Comparison of ENCODE assay signal across 1 cellular context in the genomic region with DNA sequence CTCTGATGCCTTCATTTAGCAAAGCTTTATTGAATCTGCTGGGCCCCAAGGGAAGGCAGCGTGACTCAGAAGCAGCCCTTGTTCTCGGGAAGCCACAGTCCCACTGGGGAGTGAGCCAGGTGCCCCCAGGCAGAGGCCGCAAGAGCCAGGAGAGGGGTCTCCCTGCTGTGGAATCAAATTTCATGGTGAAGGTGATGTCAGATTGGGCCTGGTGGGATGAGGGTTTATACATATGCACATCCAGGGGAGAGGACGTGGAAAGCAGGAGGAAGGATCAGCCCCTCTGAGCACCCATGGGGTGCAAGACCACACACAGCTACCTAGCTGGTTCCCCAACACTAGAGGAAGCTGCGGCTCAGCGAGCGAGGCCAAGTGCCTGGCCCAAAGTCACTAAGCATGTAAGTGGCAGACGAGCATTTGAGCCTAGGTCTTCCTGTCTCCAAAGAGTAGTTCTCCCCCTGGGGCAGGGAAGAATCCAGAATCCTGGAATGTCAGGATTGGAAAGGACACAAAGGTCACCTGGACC.
TF ChIP-seq lines count a peak whose summit lies in the region.

No MANE protein-coding gene starts in this region.

TF ChIP-seq in WTC11, 78 proteins besides CTCF, POLR2A, EP300 and RAD21:
- TF ChIP-seq, protein P1, sequence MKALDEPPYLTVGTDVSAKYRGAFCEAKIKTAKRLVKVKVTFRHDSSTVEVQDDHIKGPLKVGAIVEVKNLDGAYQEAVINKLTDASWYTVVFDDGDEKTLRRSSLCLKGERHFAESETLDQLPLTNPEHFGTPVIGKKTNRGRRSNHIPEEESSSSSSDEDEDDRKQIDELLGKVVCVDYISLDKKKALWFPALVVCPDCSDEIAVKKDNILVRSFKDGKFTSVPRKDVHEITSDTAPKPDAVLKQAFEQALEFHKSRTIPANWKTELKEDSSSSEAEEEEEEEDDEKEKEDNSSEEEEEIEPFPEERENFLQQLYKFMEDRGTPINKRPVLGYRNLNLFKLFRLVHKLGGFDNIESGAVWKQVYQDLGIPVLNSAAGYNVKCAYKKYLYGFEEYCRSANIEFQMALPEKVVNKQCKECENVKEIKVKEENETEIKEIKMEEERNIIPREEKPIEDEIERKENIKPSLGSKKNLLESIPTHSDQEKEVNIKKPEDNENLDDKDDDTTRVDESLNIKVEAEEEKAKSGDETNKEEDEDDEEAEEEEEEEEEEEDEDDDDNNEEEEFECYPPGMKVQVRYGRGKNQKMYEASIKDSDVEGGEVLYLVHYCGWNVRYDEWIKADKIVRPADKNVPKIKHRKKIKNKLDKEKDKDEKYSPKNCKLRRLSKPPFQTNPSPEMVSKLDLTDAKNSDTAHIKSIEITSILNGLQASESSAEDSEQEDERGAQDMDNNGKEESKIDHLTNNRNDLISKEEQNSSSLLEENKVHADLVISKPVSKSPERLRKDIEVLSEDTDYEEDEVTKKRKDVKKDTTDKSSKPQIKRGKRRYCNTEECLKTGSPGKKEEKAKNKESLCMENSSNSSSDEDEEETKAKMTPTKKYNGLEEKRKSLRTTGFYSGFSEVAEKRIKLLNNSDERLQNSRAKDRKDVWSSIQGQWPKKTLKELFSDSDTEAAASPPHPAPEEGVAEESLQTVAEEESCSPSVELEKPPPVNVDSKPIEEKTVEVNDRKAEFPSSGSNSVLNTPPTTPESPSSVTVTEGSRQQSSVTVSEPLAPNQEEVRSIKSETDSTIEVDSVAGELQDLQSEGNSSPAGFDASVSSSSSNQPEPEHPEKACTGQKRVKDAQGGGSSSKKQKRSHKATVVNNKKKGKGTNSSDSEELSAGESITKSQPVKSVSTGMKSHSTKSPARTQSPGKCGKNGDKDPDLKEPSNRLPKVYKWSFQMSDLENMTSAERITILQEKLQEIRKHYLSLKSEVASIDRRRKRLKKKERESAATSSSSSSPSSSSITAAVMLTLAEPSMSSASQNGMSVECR (CRISPR knock-in tag; IDR thresholded peaks at IDR 0.05; ENCODE audit: borderline replicate concordance): 0 out of 2 replicates have a peak, but pooled peaks have one; percentile 15
- TF ChIP-seq, protein P2, sequence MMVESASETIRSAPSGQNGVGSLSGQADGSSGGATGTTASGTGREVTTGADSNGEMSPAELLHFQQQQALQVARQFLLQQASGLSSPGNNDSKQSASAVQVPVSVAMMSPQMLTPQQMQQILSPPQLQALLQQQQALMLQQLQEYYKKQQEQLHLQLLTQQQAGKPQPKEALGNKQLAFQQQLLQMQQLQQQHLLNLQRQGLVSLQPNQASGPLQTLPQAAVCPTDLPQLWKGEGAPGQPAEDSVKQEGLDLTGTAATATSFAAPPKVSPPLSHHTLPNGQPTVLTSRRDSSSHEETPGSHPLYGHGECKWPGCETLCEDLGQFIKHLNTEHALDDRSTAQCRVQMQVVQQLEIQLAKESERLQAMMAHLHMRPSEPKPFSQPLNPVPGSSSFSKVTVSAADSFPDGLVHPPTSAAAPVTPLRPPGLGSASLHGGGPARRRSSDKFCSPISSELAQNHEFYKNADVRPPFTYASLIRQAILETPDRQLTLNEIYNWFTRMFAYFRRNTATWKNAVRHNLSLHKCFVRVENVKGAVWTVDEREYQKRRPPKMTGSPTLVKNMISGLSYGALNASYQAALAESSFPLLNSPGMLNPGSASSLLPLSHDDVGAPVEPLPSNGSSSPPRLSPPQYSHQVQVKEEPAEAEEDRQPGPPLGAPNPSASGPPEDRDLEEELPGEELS (CRISPR knock-in tag; IDR thresholded peaks at IDR 0.05): 0 out of 2 replicates have a peak, but pooled peaks have one; percentile 29
- TF ChIP-seq, protein P3, sequence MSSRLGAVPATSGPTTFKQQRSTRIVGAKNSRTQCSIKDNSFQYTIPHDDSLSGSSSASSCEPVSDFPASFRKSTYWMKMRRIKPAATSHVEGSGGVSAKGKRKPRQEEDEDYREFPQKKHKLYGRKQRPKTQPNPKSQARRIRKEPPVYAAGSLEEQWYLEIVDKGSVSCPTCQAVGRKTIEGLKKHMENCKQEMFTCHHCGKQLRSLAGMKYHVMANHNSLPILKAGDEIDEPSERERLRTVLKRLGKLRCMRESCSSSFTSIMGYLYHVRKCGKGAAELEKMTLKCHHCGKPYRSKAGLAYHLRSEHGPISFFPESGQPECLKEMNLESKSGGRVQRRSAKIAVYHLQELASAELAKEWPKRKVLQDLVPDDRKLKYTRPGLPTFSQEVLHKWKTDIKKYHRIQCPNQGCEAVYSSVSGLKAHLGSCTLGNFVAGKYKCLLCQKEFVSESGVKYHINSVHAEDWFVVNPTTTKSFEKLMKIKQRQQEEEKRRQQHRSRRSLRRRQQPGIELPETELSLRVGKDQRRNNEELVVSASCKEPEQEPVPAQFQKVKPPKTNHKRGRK (CRISPR knock-in tag; IDR thresholded peaks at IDR 0.05; ENCODE audit: borderline replicate concordance): no peak
- TF ChIP-seq IRF2 (CRISPR knock-in tag; IDR thresholded peaks at IDR 0.05; ENCODE audit: borderline replicate concordance, low read depth) (no peak), TEAD1 (CRISPR knock-in tag; IDR thresholded peaks at IDR 0.05) (0 out of 2 replicates have a peak, but pooled peaks have one; percentile 13), ZNF423 (CRISPR knock-in tag; IDR thresholded peaks at IDR 0.05) (peak; percentile 57; the same call in 1 of the 2 replicates), ETV6 (CRISPR knock-in tag; IDR thresholded peaks at IDR 0.05) (peak; percentile 33; the same call in 1 of the 2 replicates)
- TF ChIP-seq, protein P4, sequence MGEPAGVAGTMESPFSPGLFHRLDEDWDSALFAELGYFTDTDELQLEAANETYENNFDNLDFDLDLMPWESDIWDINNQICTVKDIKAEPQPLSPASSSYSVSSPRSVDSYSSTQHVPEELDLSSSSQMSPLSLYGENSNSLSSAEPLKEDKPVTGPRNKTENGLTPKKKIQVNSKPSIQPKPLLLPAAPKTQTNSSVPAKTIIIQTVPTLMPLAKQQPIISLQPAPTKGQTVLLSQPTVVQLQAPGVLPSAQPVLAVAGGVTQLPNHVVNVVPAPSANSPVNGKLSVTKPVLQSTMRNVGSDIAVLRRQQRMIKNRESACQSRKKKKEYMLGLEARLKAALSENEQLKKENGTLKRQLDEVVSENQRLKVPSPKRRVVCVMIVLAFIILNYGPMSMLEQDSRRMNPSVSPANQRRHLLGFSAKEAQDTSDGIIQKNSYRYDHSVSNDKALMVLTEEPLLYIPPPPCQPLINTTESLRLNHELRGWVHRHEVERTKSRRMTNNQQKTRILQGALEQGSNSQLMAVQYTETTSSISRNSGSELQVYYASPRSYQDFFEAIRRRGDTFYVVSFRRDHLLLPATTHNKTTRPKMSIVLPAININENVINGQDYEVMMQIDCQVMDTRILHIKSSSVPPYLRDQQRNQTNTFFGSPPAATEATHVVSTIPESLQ (CRISPR knock-in tag; IDR thresholded peaks at IDR 0.05): no peak
